ENCODE assay signal across 1 cellular context in genomic region chr1:48741380-48741779, GRCh38.
TF ChIP-seq lines count a peak whose summit lies in the region.

No MANE protein-coding gene starts in this region.

TF ChIP-seq in A549, 52 proteins besides CTCF, POLR2A, EP300 and RAD21 (continued from another document):
- TF ChIP-seq REST (IDR thresholded peaks at IDR 0.05), result no peak
- TF ChIP-seq KDM5A (IDR thresholded peaks at IDR 0.05), result no peak
- no peak for TF ChIP-seq ZSCAN20 (CRISPR knock-in tag; IDR thresholded peaks at IDR 0.05)
- TF ChIP-seq BHLHE40 (IDR thresholded peaks at IDR 0.05; ENCODE audit: low read depth, low read length), result no peak
